Comparison of ENCODE assay signal across 8 cellular contexts in genomic region chr7:5231811-5232484, GRCh38. TPM values are rescaled to one million over a fixed set of nuclear protein-coding genes. Genes with fewer than 3 reads are reported as not detected.
DNase-seq lines count a peak whose midpoint lies in the region; ATAC-seq and TF ChIP-seq lines count a peak whose summit lies in the region.
"Had no signal": no experiment of that assay in that cellular context is flagged by ENCODE, and none has a peak within 500 bp of the region (broad histone marks: within the 10 kb centered on the region; RNA-seq: fewer than 3 reads in every experiment).

No MANE protein-coding gene starts in this region.

- TF ChIP-seq CTCF in activated B cell treated with CpG ODN at 0.5 μM for 24 hours (IDR thresholded peaks at IDR 0.05): no peak
- no peak for TF ChIP-seq CTCF in testis (IDR thresholded peaks at IDR 0.05)
- no peak for TF ChIP-seq CTCF in coronary artery (IDR thresholded peaks at IDR 0.05)
- TF ChIP-seq CTCF in WTC11 (IDR thresholded peaks at IDR 0.05): no peak

- H3K27me3 ChIP-seq in testis: no peaks in the 10 kb centered on the region

- intact Hi-C loops in activated B cell treated with CpG ODN at 0.5 μM for 24 hours (cut with micrococcal nuclease) (loop anchor here (1.0 to 5.0 kb wide), 6 partner anchors 9 to 469 kb away; partner anchors contain the start of genes TNRC18 and WIPI2), testis (cut with DNase I; ENCODE audit: low total_unique reads) (no loop called here), posterior vena cava (cut with DNase I) (no loop called here)

- peak overlapping the region; percentile 99 for H3K27ac Mint-ChIP-seq in activated B cell treated with CpG ODN at 0.5 μM for 24 hours
- no peak overlapping the region for H3K27ac Mint-ChIP-seq in WTC11

- 72 to 73% methylated on average over 22 to 25 of the region's 25 CpGs for WGBS in testis, 2 donors

- no peaks in the 10 kb centered on the region for H3K9me3 ChIP-seq in testis

- CTCF ChIA-PET in activated B cell treated with CpG ODN at 0.5 μM for 24 hours (lab: Charles Lee) (interaction anchor here (1.0 to 1.6 kb wide), 2 partner anchors 9 to 134 kb away, joined by 3 to 12 read pairs; no protein-coding TSS in a partner anchor), WTC11 (lab: Charles Lee) (interaction anchor here (1.7 kb wide), 2 partner anchors 8 to 53 kb away, joined by 6 to 11 read pairs; no protein-coding TSS in a partner anchor)

- no peak for TF ChIP-seq POLR2A in testis (IDR thresholded peaks at IDR 0.05)

- POLR2A ChIA-PET in activated B cell treated with CpG ODN at 0.5 μM for 24 hours (lab: Charles Lee) (interaction anchor here (0.6 to 8.3 kb wide), 12 partner anchors 9 to 590 kb away, joined by 3 to 158 read pairs (median 8); partner anchors contain the start of gene WIPI2), WTC11 (lab: Charles Lee) (no interaction called here)

- no peaks in the 10 kb centered on the region for H3K36me3 ChIP-seq in testis (ENCODE audit: low read depth, missing control alignments)

- DNase-seq in GM19240 (ENCODE audit: insufficient read length, low spot score): peak; percentile 47
- peak; percentile 60 for DNase-seq in activated B cell treated with CpG ODN at 0.5 μM for 24 hours
- DNase-seq in testis: no peak
- DNase-seq in coronary artery (ENCODE audit: low spot score): no peak
- no peak for DNase-seq in WTC11 (ENCODE audit: low spot score)
- DNase-seq in posterior vena cava (ENCODE audit: low spot score): no peak

- ATAC-seq in HG02973 (IDR thresholded peaks at IDR 0.05; ENCODE audit: unreplicated experiment) (peak; percentile 51), activated B cell treated with CpG ODN at 0.5 μM for 24 hours (ENCODE audit: low read depth) (peak; percentile 65), WTC11 (no peak)

- H3K4me1 ChIP-seq in testis: peaks cover 25% of the 10 kb centered on the region

- H3K9me3 Mint-ChIP-seq in activated B cell treated with CpG ODN at 0.5 μM for 24 hours: no peaks in the 10 kb centered on the region
- H3K9me3 Mint-ChIP-seq in WTC11: no peaks in the 10 kb centered on the region

- H3K27me3 Mint-ChIP-seq in activated B cell treated with CpG ODN at 0.5 μM for 24 hours (no peaks in the 10 kb centered on the region), WTC11 (ENCODE audit: low read depth) (no peaks in the 10 kb centered on the region)

- no peak overlapping the region for H3K4me3 ChIP-seq in testis
- H3K4me3 ChIP-seq in coronary artery: no peak overlapping the region

- H3K27ac ChIP-seq in testis: peak overlapping the region; percentile 4 to 77
- no peak overlapping the region for H3K27ac ChIP-seq in coronary artery
- H3K27ac ChIP-seq: epithelial cell of prostate had no signal

- H3K36me3 Mint-ChIP-seq in activated B cell treated with CpG ODN at 0.5 μM for 24 hours (ENCODE audit: low read depth) (peaks cover 46% of the 10 kb centered on the region), WTC11 (peaks cover 39% of the 10 kb centered on the region)

- H3K4me1 Mint-ChIP-seq in activated B cell treated with CpG ODN at 0.5 μM for 24 hours: peaks cover 75% of the 10 kb centered on the region
- H3K4me1 Mint-ChIP-seq in WTC11: no peaks in the 10 kb centered on the region

- H3K4me3 Mint-ChIP-seq in activated B cell treated with CpG ODN at 0.5 μM for 24 hours (peak overlapping the region; percentile 81), WTC11 (no peak overlapping the region)

TF ChIP-seq in WTC11, 78 proteins besides CTCF, POLR2A, EP300 and RAD21:
- TF ChIP-seq CREB1 (CRISPR knock-in tag; IDR thresholded peaks at IDR 0.05) (no peak), TP53 (CRISPR knock-in tag; IDR thresholded peaks at IDR 0.05) (no peak), CDX4 (CRISPR knock-in tag; IDR thresholded peaks at IDR 0.05; ENCODE audit: borderline replicate concordance) (no peak), ZNF121 (CRISPR knock-in tag; IDR thresholded peaks at IDR 0.05) (no peak), ZNF317 (CRISPR knock-in tag; IDR thresholded peaks at IDR 0.05; ENCODE audit: borderline replicate concordance, low read depth) (no peak), ZNF232 (CRISPR knock-in tag; IDR thresholded peaks at IDR 0.05) (no peak), ATF1 (CRISPR knock-in tag; IDR thresholded peaks at IDR 0.05) (no peak), CBFB (CRISPR knock-in tag; IDR thresholded peaks at IDR 0.05; ENCODE audit: low read depth) (no peak), JAZF1 (CRISPR knock-in tag; IDR thresholded peaks at IDR 0.05) (no peak), RORB (CRISPR knock-in tag; IDR thresholded peaks at IDR 0.05) (no peak)
- TF ChIP-seq, protein P1, sequence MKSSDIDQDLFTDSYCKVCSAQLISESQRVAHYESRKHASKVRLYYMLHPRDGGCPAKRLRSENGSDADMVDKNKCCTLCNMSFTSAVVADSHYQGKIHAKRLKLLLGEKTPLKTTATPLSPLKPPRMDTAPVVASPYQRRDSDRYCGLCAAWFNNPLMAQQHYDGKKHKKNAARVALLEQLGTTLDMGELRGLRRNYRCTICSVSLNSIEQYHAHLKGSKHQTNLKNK (CRISPR knock-in tag; IDR thresholded peaks at IDR 0.05): no peak

RNA-seq across cellular contexts. Expression of gene WIPI2, which starts 41.9 kb away (rescaled TPM):
- 68.4 and 75.3 TPM in 2 replicates for total RNA-seq in activated B cell treated with CpG ODN at 0.5 μM for 24 hours
- total RNA-seq in testis: 100 to 1,000 TPM; 117 to 128 TPM
- polyA plus RNA-seq in testis (ENCODE audit: insufficient read depth, low read depth, low replicate concordance): 205 TPM
- 61.3 to 63.7 TPM (median 61.7 TPM) in 3 replicates for total RNA-seq in WTC11 (2021)
- total RNA-seq in posterior vena cava: 10 to 100 TPM; 37.2 to 38.7 TPM

RNA-seq across cellular contexts. Expression of gene SLC29A4, which starts 50.8 kb away (rescaled TPM):
- total RNA-seq in activated B cell treated with CpG ODN at 0.5 μM for 24 hours: 0.32 and 0.38 TPM in 2 replicates
- total RNA-seq in testis: 10 to 100 TPM in 1 of 2 donors, 1 to 10 TPM in 1; 7.6 to 15.2 TPM
- 4.3 TPM for polyA plus RNA-seq in testis (ENCODE audit: insufficient read depth, low read depth, low replicate concordance)
- 11.8 to 14.4 TPM (median 11.9 TPM) in 3 replicates for total RNA-seq in WTC11 (2021)
- 1 to 10 TPM in 1 of 2 donors, under 1 TPM in 1; 0.90 to 1.4 TPM for total RNA-seq in posterior vena cava

Comparison
In these comparisons a context has a peak if more than half of its experiments do, and no peak if none do; other contexts are left out.
1. DNase-seq: peak in GM19240 (single experiment) and activated B cell treated with CpG ODN at 0.5 μM for 24 hours (single experiment); none in testis (single experiment), coronary artery (single experiment), WTC11 (single experiment) and posterior vena cava (single experiment).
2. H3K27ac ChIP-seq: peak in testis (2 of 2); none in coronary artery (0 of 2).